In the genomic region with DNA sequence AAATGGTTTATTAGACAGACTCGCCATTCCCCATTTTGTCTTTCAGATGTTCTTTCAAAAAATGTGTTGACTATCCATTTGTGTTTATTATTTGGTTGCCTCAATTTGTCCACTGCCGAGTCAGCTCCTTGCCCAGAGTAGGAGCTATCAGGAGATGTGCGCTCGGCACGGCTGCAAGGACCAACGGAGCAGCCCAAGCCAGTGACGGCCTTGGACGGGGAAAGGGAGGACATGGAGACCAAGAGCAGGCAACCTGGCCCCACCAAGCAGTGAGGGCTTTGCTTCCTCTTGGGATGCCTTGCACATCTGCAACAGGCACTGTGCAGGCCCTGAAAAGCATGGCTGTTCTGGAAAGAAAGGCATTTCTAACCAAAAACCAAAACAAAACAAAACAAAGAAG, we compare ENCODE assay signal across 29 cellular contexts.
DNase-seq lines count a peak whose midpoint lies in the region; ATAC-seq and TF ChIP-seq lines count a peak whose summit lies in the region.
"Had no signal": no experiment of that assay in that cellular context is flagged by ENCODE, and none has a peak within 500 bp of the region (broad histone marks: within the 10 kb centered on the region; RNA-seq: fewer than 3 reads in every experiment).

No MANE protein-coding gene starts in this region.

- peak; percentile 53 for DNase-seq in RWPE2 (ENCODE audit: low spot score)
- DNase-seq in neuronal stem cell (ENCODE audit: low spot score): no peak
- no peak for DNase-seq in RKO (ENCODE audit: low spot score)
- DNase-seq: 8988T; ACHN; AML-193; BE2C; C1 segment of cervical spinal cord; Caco-2; Calu3; CD4-positive, alpha-beta memory T cell; CD4-positive, alpha-beta T cell; CD4-positive, CD25-positive, alpha-beta regulatory T cell; CD8-positive, alpha-beta memory T cell; CD8-positive, alpha-beta T cell; COR-L47; DMS 273 treated with DMSO at 0.1 percent for 48 hours; DMS153; DMS53; DMS79; DMS79 treated with DMSO at 0.1 percent for 48 hours; DND-41; EL had no signal

- H2BK15ac ChIP-seq in neuronal stem cell (ENCODE audit: low read length): no peak overlapping the region

- peak overlapping the region; percentile 79 for H3K9ac ChIP-seq in neuronal stem cell (ENCODE audit: low read depth, low read length, poor library complexity)
- H3K9ac ChIP-seq: BLaER1; BLaER1 treated with 17β-estradiol and CSF1 and Interleukin-3, amounts not matched to agents 10 nM and 100 nM had no signal

- TF ChIP-seq CTCF in RWPE2 (IDR thresholded peaks at IDR 0.05; ENCODE audit: poor library complexity, severe bottlenecking): no peak

- no peak overlapping the region for H3K4me3 ChIP-seq in RWPE2 (ENCODE audit: severe bottlenecking)
- no peak overlapping the region for H3K4me3 ChIP-seq in neuronal stem cell (ENCODE audit: low read length in 2 of 2)
- H3K4me3 ChIP-seq: A549; BLaER1; BLaER1 treated with 17β-estradiol and CSF1 and Interleukin-3, amounts not matched to agents 10 nM and 100 nM had no signal

- H3K14ac ChIP-seq in neuronal stem cell (ENCODE audit: low read length): no peak overlapping the region

- H4K8ac ChIP-seq in neuronal stem cell (ENCODE audit: low read depth, low read length): no peak overlapping the region

- peaks cover 12% of the 10 kb centered on the region for H3K36me3 ChIP-seq in RWPE2 (ENCODE audit: low read depth)
- H3K36me3 ChIP-seq in neuronal stem cell (replicated peaks in 1 of 2; ENCODE audit: control insufficient read depth in 2 of 2, insufficient read depth in 2 of 2, low read length in 2 of 2): peaks cover 24 to 77% of the 10 kb centered on the region in 2 donors

- peak overlapping the region; percentile 4 for H3K4ac ChIP-seq in neuronal stem cell (ENCODE audit: low read length)

- no peak overlapping the region for H3K27ac ChIP-seq in RWPE2 (ENCODE audit: poor library complexity, severe bottlenecking)
- no peak overlapping the region for H3K27ac ChIP-seq in neuronal stem cell (replicated peaks; ENCODE audit: low read length)
- H3K27ac ChIP-seq: 22Rv1; A549; BLaER1; BLaER1 treated with 17β-estradiol and CSF1 and Interleukin-3, amounts not matched to agents 10 nM and 100 nM; C4-2B had no signal

- no peak overlapping the region for H2BK12ac ChIP-seq in neuronal stem cell (ENCODE audit: low read length)

- ATAC-seq in RWPE2 (ENCODE audit: low read depth) (no peak), GM21515 (IDR thresholded peaks at IDR 0.05; ENCODE audit: unreplicated experiment) (no peak)
- ATAC-seq: A549; CD8-positive, alpha-beta T cell had no signal

- H3K4me2 ChIP-seq in neuronal stem cell (ENCODE audit: insufficient read depth, low read length, poor library complexity, severe bottlenecking): no peak overlapping the region
- H3K4me2 ChIP-seq: A549; BLaER1; BLaER1 treated with 17β-estradiol and CSF1 and Interleukin-3, amounts not matched to agents 10 nM and 100 nM had no signal

- no peak overlapping the region for H2BK120ac ChIP-seq in neuronal stem cell (ENCODE audit: low read depth, low read length)

- H3K18ac ChIP-seq in neuronal stem cell (ENCODE audit: low read length): peak overlapping the region; percentile 58

- no peak overlapping the region for H2BK5ac ChIP-seq in neuronal stem cell (ENCODE audit: low read length)

- no peak overlapping the region for H3K23ac ChIP-seq in neuronal stem cell (ENCODE audit: low read depth, low read length, poor library complexity)

- H3K27me3 ChIP-seq in RWPE2 (ENCODE audit: insufficient read depth, poor library complexity, severe bottlenecking) (no peaks in the 10 kb centered on the region), neuronal stem cell (ENCODE audit: control insufficient read depth in 3 of 3, insufficient read depth in 3 of 3, low read depth in 1 of 3, low read length in 3 of 3) (no peaks in the 10 kb centered on the region)
- H3K27me3 ChIP-seq: BE2C; BLaER1; BLaER1 treated with 17β-estradiol and CSF1 and Interleukin-3, amounts not matched to agents 10 nM and 100 nM had no signal

- H4K91ac ChIP-seq in neuronal stem cell (ENCODE audit: low read depth, low read length, poor library complexity): no peak overlapping the region

- H2AFZ ChIP-seq in neuronal stem cell (ENCODE audit: low read length): no peak overlapping the region

- no peak overlapping the region for H2AK5ac ChIP-seq in neuronal stem cell (ENCODE audit: low read depth, low read length)

- no CpG with 5 or more reads among the region's 8 CpGs for WGBS in neuronal stem cell (ENCODE audit: extremely low coverage in 2 of 2, insufficient read length in 2 of 2, insufficient replicate concordance in 1 of 2), 2 donors

- peaks cover 7% of the 10 kb centered on the region for H3K79me1 ChIP-seq in neuronal stem cell (ENCODE audit: low read depth, low read length)

- H3K9me3 ChIP-seq in RWPE2 (ENCODE audit: severe bottlenecking) (no peaks in the 10 kb centered on the region), neuronal stem cell (replicated peaks in 1 of 2; ENCODE audit: control insufficient read depth in 2 of 2, insufficient read depth in 1 of 2, low read depth in 1 of 2, low read length in 2 of 2) (no peaks in the 10 kb centered on the region)
- H3K9me3 ChIP-seq: BE2C, Caco-2 had no signal

- no peaks in the 10 kb centered on the region for H3K4me1 ChIP-seq in RWPE2 (ENCODE audit: insufficient read depth, poor library complexity, severe bottlenecking)
- no peaks in the 10 kb centered on the region for H3K4me1 ChIP-seq in neuronal stem cell (ENCODE audit: control insufficient read depth in 2 of 2, insufficient read depth in 1 of 2, low read depth in 1 of 2, low read length in 2 of 2)
- H3K4me1 ChIP-seq: A549, BE2C, Caco-2 had no signal
